2 cellular contexts compared by ENCODE assay signal in the genomic region with DNA sequence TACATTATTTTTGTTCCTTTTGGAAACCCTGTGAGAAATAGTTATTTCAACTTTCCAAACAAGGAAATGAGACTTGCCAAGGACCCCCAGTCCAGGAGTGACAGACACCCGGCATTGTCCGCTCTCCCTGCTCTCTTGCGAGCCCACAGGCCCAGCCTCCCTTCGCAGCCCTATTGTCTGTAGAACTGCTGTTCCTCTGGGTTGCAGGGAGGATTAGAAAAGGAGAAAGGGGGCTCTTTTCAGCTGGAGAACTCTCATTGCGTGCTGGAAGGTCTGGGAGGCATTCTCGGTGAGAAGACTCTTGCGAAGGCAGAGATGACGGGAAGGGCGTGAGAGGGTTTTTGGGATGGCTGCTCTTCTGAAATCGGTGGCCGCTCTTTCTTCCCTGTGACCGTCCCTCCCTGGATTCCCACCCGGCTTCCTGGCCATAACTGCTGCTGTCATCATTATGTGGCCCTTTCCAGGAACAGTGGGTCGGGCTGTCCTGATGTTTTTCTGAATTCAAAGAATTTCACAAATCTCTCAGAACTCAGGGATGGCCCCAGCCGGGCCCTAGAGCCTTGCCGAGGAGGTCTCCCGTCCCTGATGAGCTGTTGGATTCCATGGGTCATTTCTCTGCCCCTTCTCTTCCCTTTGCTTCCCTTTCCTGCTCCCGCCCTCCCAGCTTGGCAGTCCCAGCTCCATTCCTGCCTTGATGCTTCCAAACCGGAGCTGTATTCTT.
TF ChIP-seq lines count a peak whose summit lies in the region.

No MANE protein-coding gene starts in this region.

TF ChIP-seq in GM23338, 12 proteins besides CTCF, POLR2A, EP300 and RAD21:
- TF ChIP-seq, protein P1, sequence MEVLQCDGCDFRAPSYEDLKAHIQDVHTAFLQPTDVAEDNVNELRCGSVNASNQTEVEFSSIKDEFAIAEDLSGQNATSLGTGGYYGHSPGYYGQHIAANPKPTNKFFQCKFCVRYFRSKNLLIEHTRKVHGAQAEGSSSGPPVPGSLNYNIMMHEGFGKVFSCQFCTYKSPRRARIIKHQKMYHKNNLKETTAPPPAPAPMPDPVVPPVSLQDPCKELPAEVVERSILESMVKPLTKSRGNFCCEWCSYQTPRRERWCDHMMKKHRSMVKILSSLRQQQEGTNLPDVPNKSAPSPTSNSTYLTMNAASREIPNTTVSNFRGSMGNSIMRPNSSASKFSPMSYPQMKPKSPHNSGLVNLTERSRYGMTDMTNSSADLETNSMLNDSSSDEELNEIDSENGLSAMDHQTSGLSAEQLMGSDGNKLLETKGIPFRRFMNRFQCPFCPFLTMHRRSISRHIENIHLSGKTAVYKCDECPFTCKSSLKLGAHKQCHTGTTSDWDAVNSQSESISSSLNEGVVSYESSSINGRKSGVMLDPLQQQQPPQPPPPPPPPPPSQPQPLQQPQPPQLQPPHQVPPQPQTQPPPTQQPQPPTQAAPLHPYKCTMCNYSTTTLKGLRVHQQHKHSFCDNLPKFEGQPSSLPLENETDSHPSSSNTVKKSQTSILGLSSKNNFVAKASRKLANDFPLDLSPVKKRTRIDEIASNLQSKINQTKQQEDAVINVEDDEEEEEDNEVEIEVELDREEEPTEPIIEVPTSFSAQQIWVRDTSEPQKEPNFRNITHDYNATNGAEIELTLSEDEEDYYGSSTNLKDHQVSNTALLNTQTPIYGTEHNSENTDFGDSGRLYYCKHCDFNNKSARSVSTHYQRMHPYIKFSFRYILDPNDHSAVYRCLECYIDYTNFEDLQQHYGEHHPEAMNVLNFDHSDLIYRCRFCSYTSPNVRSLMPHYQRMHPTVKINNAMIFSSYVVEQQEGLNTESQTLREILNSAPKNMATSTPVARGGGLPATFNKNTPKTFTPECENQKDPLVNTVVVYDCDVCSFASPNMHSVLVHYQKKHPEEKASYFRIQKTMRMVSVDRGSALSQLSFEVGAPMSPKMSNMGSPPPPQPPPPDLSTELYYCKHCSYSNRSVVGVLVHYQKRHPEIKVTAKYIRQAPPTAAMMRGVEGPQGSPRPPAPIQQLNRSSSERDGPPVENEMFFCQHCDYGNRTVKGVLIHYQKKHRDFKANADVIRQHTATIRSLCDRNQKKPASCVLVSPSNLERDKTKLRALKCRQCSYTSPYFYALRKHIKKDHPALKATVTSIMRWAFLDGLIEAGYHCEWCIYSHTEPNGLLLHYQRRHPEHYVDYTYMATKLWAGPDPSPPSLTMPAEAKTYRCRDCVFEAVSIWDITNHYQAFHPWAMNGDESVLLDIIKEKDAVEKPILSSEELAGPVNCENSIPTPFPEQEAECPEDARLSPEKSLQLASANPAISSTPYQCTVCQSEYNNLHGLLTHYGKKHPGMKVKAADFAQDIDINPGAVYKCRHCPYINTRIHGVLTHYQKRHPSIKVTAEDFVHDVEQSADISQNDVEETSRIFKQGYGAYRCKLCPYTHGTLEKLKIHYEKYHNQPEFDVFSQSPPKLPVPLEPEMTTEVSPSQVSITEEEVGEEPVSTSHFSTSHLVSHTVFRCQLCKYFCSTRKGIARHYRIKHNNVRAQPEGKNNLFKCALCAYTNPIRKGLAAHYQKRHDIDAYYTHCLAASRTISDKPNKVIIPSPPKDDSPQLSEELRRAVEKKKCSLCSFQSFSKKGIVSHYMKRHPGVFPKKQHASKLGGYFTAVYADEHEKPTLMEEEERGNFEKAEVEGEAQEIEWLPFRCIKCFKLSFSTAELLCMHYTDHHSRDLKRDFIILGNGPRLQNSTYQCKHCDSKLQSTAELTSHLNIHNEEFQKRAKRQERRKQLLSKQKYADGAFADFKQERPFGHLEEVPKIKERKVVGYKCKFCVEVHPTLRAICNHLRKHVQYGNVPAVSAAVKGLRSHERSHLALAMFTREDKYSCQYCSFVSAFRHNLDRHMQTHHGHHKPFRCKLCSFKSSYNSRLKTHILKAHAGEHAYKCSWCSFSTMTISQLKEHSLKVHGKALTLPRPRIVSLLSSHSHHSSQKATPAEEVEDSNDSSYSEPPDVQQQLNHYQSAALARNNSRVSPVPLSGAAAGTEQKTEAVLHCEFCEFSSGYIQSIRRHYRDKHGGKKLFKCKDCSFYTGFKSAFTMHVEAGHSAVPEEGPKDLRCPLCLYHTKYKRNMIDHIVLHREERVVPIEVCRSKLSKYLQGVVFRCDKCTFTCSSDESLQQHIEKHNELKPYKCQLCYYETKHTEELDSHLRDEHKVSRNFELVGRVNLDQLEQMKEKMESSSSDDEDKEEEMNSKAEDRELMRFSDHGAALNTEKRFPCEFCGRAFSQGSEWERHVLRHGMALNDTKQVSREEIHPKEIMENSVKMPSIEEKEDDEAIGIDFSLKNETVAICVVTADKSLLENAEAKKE (CRISPR knock-in tag; IDR thresholded peaks at IDR 0.05): no peak
TF ChIP-seq in GM23338: peak in this region for 0.

TF ChIP-seq in H1, 55 proteins besides CTCF, POLR2A, EP300 and RAD21:
- TF ChIP-seq CBX8 (IDR thresholded peaks at IDR 0.05; ENCODE audit: borderline replicate concordance, low read depth, low read length) (no peak), POU5F1 (IDR thresholded peaks at IDR 0.05; ENCODE audit: low read depth, low read length) (no peak), SIRT6 (IDR thresholded peaks at IDR 0.05; ENCODE audit: low read length) (no peak), ZNF274 (IDR thresholded peaks at IDR 0.05; ENCODE audit: borderline replicate concordance, extremely low read depth, low read length) (no peak), YY1 (IDR thresholded peaks at IDR 0.05; ENCODE audit: low read depth, low read length) (no peak), KDM1A (IDR thresholded peaks at IDR 0.05; ENCODE audit: borderline replicate concordance, low read length) (no peak), MAFK (IDR thresholded peaks at IDR 0.05; ENCODE audit: low read depth, low read length) (no peak), RFX5 (IDR thresholded peaks at IDR 0.05; ENCODE audit: borderline replicate concordance, low read depth, low read length) (no peak), EZH2 (IDR thresholded peaks at IDR 0.05; ENCODE audit: low read depth, low read length, severe bottlenecking) (no peak), CBX5 (IDR thresholded peaks at IDR 0.05; ENCODE audit: low read depth, low read length) (no peak)
- TF ChIP-seq, protein P2, sequence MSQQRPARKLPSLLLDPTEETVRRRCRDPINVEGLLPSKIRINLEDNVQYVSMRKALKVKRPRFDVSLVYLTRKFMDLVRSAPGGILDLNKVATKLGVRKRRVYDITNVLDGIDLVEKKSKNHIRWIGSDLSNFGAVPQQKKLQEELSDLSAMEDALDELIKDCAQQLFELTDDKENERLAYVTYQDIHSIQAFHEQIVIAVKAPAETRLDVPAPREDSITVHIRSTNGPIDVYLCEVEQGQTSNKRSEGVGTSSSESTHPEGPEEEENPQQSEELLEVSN (IDR thresholded peaks at IDR 0.05): no peak
- TF ChIP-seq, protein P3, sequence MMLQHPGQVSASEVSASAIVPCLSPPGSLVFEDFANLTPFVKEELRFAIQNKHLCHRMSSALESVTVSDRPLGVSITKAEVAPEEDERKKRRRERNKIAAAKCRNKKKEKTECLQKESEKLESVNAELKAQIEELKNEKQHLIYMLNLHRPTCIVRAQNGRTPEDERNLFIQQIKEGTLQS (IDR thresholded peaks at IDR 0.05; ENCODE audit: insufficient read depth, low read depth, low read length): no peak
